Comparison of ENCODE assay signal across 30 cellular contexts in genomic region chr7:150866932-150867564, GRCh38. TPM values are rescaled to one million over a fixed set of nuclear protein-coding genes. Genes with fewer than 3 reads are reported as not detected.
"Had no signal": no experiment of that assay in that cellular context is flagged by ENCODE, and none has a peak within 500 bp of the region (broad histone marks: within the 10 kb centered on the region; RNA-seq: fewer than 3 reads in every experiment).

No MANE protein-coding gene starts in this region.

- H2AFZ ChIP-seq: hepatocyte had no signal

- DNase-seq: colonic mucosa; effector CD8-positive, alpha-beta T cell; endodermal cell; foreskin keratinocyte; heart left ventricle; kidney; nephron progenitor cell; nucleus accumbens; ovary; posterior cingulate gyrus; psoas muscle; right cardiac atrium; sigmoid colon; stimulated activated CD4-positive, alpha-beta T cell treated with anti-CD3 and anti-CD28 coated beads, Interleukin-2, amount 100 ng/mL, for 24 hours; stimulated activated CD4-positive, alpha-beta T cell treated with anti-CD3 and anti-CD28 coated beads, Interleukin-4, amount 100 ng/mL, for 24 hours; stimulated activated naive CD8-positive, alpha-beta T cell treated with anti-CD3 and anti-CD28 coated beads, Interleukin-15, Interleukin-2, amounts not matched to agents 100 U/mL and 50 U/mL, for 24 hours; substantia nigra; testis; tibial artery had no signal

- H3K4me1 ChIP-seq: colonic mucosa, foreskin keratinocyte, gastroesophageal sphincter, heart left ventricle, psoas muscle, sigmoid colon, testis, tibial artery had no signal

- H3K79me2 ChIP-seq: hepatocyte had no signal

- H3K4me2 ChIP-seq: hepatocyte had no signal

- ATAC-seq: esophagus mucosa; foreskin keratinocyte; gastroesophageal sphincter; heart left ventricle; left lobe of liver; psoas muscle; right cardiac atrium; stimulated activated memory B cell treated with anti-CD40 and anti-IgM and Interleukin-4, amounts not matched to agents 10 μg/mL and 1 μg/mL and 100 μg/mL, for 72 hours had no signal

- H3K27ac Mint-ChIP-seq: dendritic cell treated with granulocyte-macrophage colony-stimulating factor and Interleukin-4, amounts not matched to agents 40 ng/mL and 50 ng/mL, for 4 days; endodermal cell; memory B cell; nephron progenitor cell; stimulated activated memory B cell treated with anti-CD40 and anti-IgM and Interleukin-4, amounts not matched to agents 10 μg/mL and 1 μg/mL and 100 μg/mL, for 72 hours; type B pancreatic cell had no signal

- H3K9me3 ChIP-seq: colonic mucosa, heart left ventricle, psoas muscle, testis, tibial artery had no signal

- H3K4me1 Mint-ChIP-seq: endodermal cell; memory B cell; nephron progenitor cell; stimulated activated memory B cell treated with anti-CD40 and anti-IgM and Interleukin-4, amounts not matched to agents 10 μg/mL and 1 μg/mL and 100 μg/mL, for 72 hours had no signal

- H3K27me3 ChIP-seq: colonic mucosa, hepatocyte, ovary, sigmoid colon, testis had no signal

- H3K4me3 ChIP-seq: colonic mucosa, gastroesophageal sphincter, heart left ventricle, hepatocyte, lung, ovary, psoas muscle, sigmoid colon, testis, tibial artery had no signal

- H3K36me3 ChIP-seq: colonic mucosa, gastroesophageal sphincter, heart left ventricle, ovary, sigmoid colon, tibial artery had no signal

- H3K27ac ChIP-seq: colonic mucosa, epithelial cell of prostate, foreskin keratinocyte, gastroesophageal sphincter, heart left ventricle, hepatocyte, ovary, psoas muscle, sigmoid colon, testis, tibial artery had no signal

- H3K4me3 Mint-ChIP-seq: dendritic cell treated with granulocyte-macrophage colony-stimulating factor and Interleukin-4, amounts not matched to agents 40 ng/mL and 50 ng/mL, for 4 days; endodermal cell; memory B cell; nephron progenitor cell; stimulated activated memory B cell treated with anti-CD40 and anti-IgM and Interleukin-4, amounts not matched to agents 10 μg/mL and 1 μg/mL and 100 μg/mL, for 72 hours; type B pancreatic cell had no signal

- H3K36me3 Mint-ChIP-seq: type B pancreatic cell had no signal

- H3K9me3 Mint-ChIP-seq: endodermal cell; stimulated activated memory B cell treated with anti-CD40 and anti-IgM and Interleukin-4, amounts not matched to agents 10 μg/mL and 1 μg/mL and 100 μg/mL, for 72 hours; type B pancreatic cell had no signal

RNA-seq across cellular contexts. Expression of gene AOC1, which starts 14.7 kb away (rescaled TPM):
- total RNA-seq: endodermal cell, fibroblast of lung, foreskin keratinocyte had no signal
